Comparison of ENCODE assay signal across 8 cellular contexts in genomic region chr1:33181906-33182305, GRCh38. TPM values are rescaled to one million over a fixed set of nuclear protein-coding genes. Genes with fewer than 3 reads are reported as not detected.
DNase-seq lines count a peak whose midpoint lies in the region; ATAC-seq and TF ChIP-seq lines count a peak whose summit lies in the region.

Gene TRIM62, minus strand, starts transcription at chr1:33182043. Its CDS starts 611 bp downstream, at chr1:33181432.

- peak within 1 kb of the TSS; percentile 18 for H3K27ac ChIP-seq in OCI-LY7 (ENCODE audit: low read depth, low read length, poor library complexity, severe bottlenecking)
- H3K27ac ChIP-seq in muscle layer of colon (ENCODE audit: low read depth, low read length), result peak within 1 kb of the TSS; percentile 63

- H3K4me2 ChIP-seq in OCI-LY7 (ENCODE audit: low read length), result peak within 1 kb of the TSS; percentile 96

- POLR2A ChIA-PET in OCI-LY7 (lab: Charles Lee), result interaction anchor here (1.0 to 2.0 kb wide), 5 partner anchors 8 to 76 kb away, joined by 4 to 8 read pairs (median 5); no protein-coding TSS in a partner anchor

- DNase-seq in AG09309 (ENCODE audit: low read depth), result no peak
- DNase-seq in GM19240 (ENCODE audit: insufficient read length, low spot score), result peak; percentile 86
- peak; percentile 89 for DNase-seq in HuH-7 (ENCODE audit: low spot score)
- DNase-seq in OCI-LY7 (ENCODE audit: low spot score), result peak; percentile 88
- peak; percentile 83 for DNase-seq in activated T-cell treated with anti-CD3 and anti-CD28 coated beads, Interleukin-2, amount 50 U/mL, for 1 hour
- peak; percentile 53 to 59 for DNase-seq in stimulated activated CD8-positive, alpha-beta memory T cell treated with anti-CD3 and anti-CD28 coated beads, Interleukin-7, amount 100 ng/mL, for 1 hour (ENCODE audit: low read depth in 2 of 2)

- no peaks in the 10 kb centered on the region for H4K20me1 ChIP-seq in OCI-LY7 (ENCODE audit: insufficient read depth, low read length)

- H3K9me3 ChIP-seq in OCI-LY7 (ENCODE audit: low read length), result no peaks in the 10 kb centered on the region
- no peaks in the 10 kb centered on the region for H3K9me3 ChIP-seq in muscle layer of colon (ENCODE audit: low read length)

- CTCF ChIA-PET in OCI-LY7 (lab: Charles Lee; ENCODE audit: unreplicated experiment), result interaction anchor here (1.7 kb wide), 1 partner anchor 76 kb away, joined by 3 read pairs; no protein-coding TSS in a partner anchor

- H3K36me3 ChIP-seq in OCI-LY7 (ENCODE audit: insufficient read depth, low read length), result no peaks in the 10 kb centered on the region
- no peaks in the 10 kb centered on the region for H3K36me3 ChIP-seq in muscle layer of colon (ENCODE audit: insufficient read depth, low read length)

- no peaks in the 10 kb centered on the region for H3K27me3 ChIP-seq in muscle layer of colon (ENCODE audit: control insufficient read depth in 1 of 2, insufficient read depth in 2 of 2, low read length in 2 of 2)

- peak; percentile 85 for ATAC-seq in esophagus mucosa

- no peaks in the 10 kb centered on the region for H3K79me2 ChIP-seq in OCI-LY7 (ENCODE audit: insufficient read depth, low read depth, low read length)

- BruUV-seq in OCI-LY7 (replicated peaks; lab: Mats Ljungman, UMichigan), result no TSS peak

- no peaks in the 10 kb centered on the region for H3K9me2 ChIP-seq in OCI-LY7 (ENCODE audit: insufficient read depth, low read length)

- H3K9ac ChIP-seq in muscle layer of colon (ENCODE audit: low read length), result peak within 1 kb of the TSS; percentile 4

- TF ChIP-seq CTCF in AG09309 (IDR thresholded peaks at IDR 0.05; ENCODE audit: control insufficient read depth, insufficient read depth, low read depth, low read length, missing control alignments), result no peak
- TF ChIP-seq CTCF in OCI-LY7 (conservative IDR thresholded peaks at IDR 0.05; ENCODE audit: low read length), result no peak

- H3K4me3 ChIP-seq in AG09309 (ENCODE audit: control insufficient read depth, low read depth, low read length), result peak within 1 kb of the TSS; percentile 77
- H3K4me3 ChIP-seq in OCI-LY7 (ENCODE audit: low read depth, low read length, poor library complexity, severe bottlenecking), result peak within 1 kb of the TSS; percentile 74
- peak within 1 kb of the TSS; percentile 64 to 68 for H3K4me3 ChIP-seq in muscle layer of colon (ENCODE audit: low read depth in 1 of 2, low read length in 2 of 2)

- intact Hi-C loops in OCI-LY7 (cut with micrococcal nuclease; ENCODE audit: unreplicated experiment), result loop anchor here (2.0 kb wide), 1 partner anchor 75 kb away; the partner anchor contains the start of gene ZNF362

- H3K4me1 ChIP-seq in OCI-LY7 (ENCODE audit: insufficient read depth, low read length, poor library complexity, severe bottlenecking) (peaks cover 21% of the 10 kb centered on the region), muscle layer of colon (ENCODE audit: insufficient read depth, low read length) (peaks cover 18% of the 10 kb centered on the region)

- H2AFZ ChIP-seq in OCI-LY7 (ENCODE audit: low read length), result peak within 1 kb of the TSS; percentile 9; the same call in 1 of the 2 replicates

RNA-seq across cellular contexts. Expression of gene TRIM62, which starts in this region (rescaled TPM):
- 2.0 and 2.4 TPM in 2 replicates for total RNA-seq in OCI-LY7 (2014; rRNA removed; shearing (Covaris generic))
- total RNA-seq in OCI-LY7 (2022) (8.4 and 8.8 TPM in 2 replicates), esophagus mucosa (3.9 TPM)
